In genomic region chr1:192807968-192808587, GRCh38 we compare ENCODE assay signal across 8 cellular contexts. TPM values are rescaled to one million over a fixed set of nuclear protein-coding genes. Genes with fewer than 3 reads are reported as not detected.
A peak's percentile ranks its signal among the peaks of the same experiment; 100 is the strongest.
DNase-seq lines count a peak whose midpoint lies in the region; ATAC-seq and TF ChIP-seq lines count a peak whose summit lies in the region.

No MANE protein-coding gene starts in this region.

- H3K4me3 ChIP-seq in BJ (ENCODE audit: low read depth, low read length) (peak overlapping the region; percentile 79), right cardiac atrium (ENCODE audit: low read length) (peak overlapping the region; percentile 87), retinal pigment epithelial cell (ENCODE audit: low read length) (peak overlapping the region; percentile 95)

- H3K4me1 Mint-ChIP-seq in activated T-cell treated with anti-CD3 and anti-CD28 coated beads, Interleukin-2, amount 50 U/mL, for 72 hours (ENCODE audit: low read depth), result peaks cover 36% of the 10 kb centered on the region

- CTCF ChIA-PET in BJ (lab: Yijun Ruan, JAX), result interaction anchor here (1.0 to 6.9 kb wide), 8 partner anchors 12 to 331 kb away, joined by 3 to 61 read pairs (median 8); no protein-coding TSS in a partner anchor

- H3K4me1 ChIP-seq in right cardiac atrium (ENCODE audit: control insufficient read depth, insufficient read depth, low read length), result no peaks in the 10 kb centered on the region

- peak overlapping the region; percentile 82 for H3K27ac ChIP-seq in right cardiac atrium (ENCODE audit: low read length)

- peak; percentile 0 for ATAC-seq in HG02852 (IDR thresholded peaks at IDR 0.05; ENCODE audit: unreplicated experiment)
- ATAC-seq in activated T-cell treated with anti-CD3 and anti-CD28 coated beads, Interleukin-2, amount 50 U/mL, for 72 hours (replicated peaks in 1 of 2), result no peak
- ATAC-seq in right cardiac atrium, result peak in 1 of 2 donors; percentile 22
- no peak for ATAC-seq in HG03469 (IDR thresholded peaks at IDR 0.05; ENCODE audit: unreplicated experiment)
- ATAC-seq in left lobe of liver, result no peak

- H3K27me3 ChIP-seq in BJ (ENCODE audit: control insufficient read depth, insufficient read depth, low read length) (no peaks in the 10 kb centered on the region), right cardiac atrium (ENCODE audit: control insufficient read depth, insufficient read depth) (no peaks in the 10 kb centered on the region)

- no peak for TF ChIP-seq CTCF in BJ (IDR thresholded peaks at IDR 0.05; ENCODE audit: insufficient read depth, low read depth, low read length)
- no peak for TF ChIP-seq CTCF in retinal pigment epithelial cell (conservative IDR thresholded peaks at IDR 0.05; ENCODE audit: low read depth, low read length)

- 4% methylated on average over 13 of the region's 13 CpGs for WGBS in right cardiac atrium

- POLR2A ChIA-PET in BJ (lab: Charles Lee), result no interaction called here

- intact Hi-C loops in right cardiac atrium (cut with DNase I), result loop anchor here in 2 of 4 donors (5.0 to 10.0 kb wide), 3 partner anchors 207 to 314 kb away; partner anchors contain the start of gene CDC73 (in 1 of the 2)

- no peaks in the 10 kb centered on the region for H3K9me3 Mint-ChIP-seq in activated T-cell treated with anti-CD3 and anti-CD28 coated beads, Interleukin-2, amount 50 U/mL, for 72 hours

- DNase-seq in BJ (ENCODE audit: low read depth) (no peak), right cardiac atrium (no peak), retinal pigment epithelial cell (ENCODE audit: low read depth) (peak; percentile 67), left lobe of liver (ENCODE audit: low spot score) (no peak)
- DNase-seq in activated T-cell treated with anti-CD3 and anti-CD28 coated beads, Interleukin-2, amount 50 U/mL, for 72 hours, result peak in 1 of 2 donors; percentile 1
- no peak for DNase-seq in activated CD4-positive, CD25-positive, alpha-beta regulatory T cell (lab: John Stamatoyannopoulos, UW)

- H3K4me3 Mint-ChIP-seq in activated T-cell treated with anti-CD3 and anti-CD28 coated beads, Interleukin-2, amount 50 U/mL, for 72 hours, result peak overlapping the region; percentile 89 to 92

- no peaks in the 10 kb centered on the region for H3K9me3 ChIP-seq in right cardiac atrium (ENCODE audit: control insufficient read depth, low read length)

- peaks cover 4 to 8% of the 10 kb centered on the region in 2 donors for H3K36me3 Mint-ChIP-seq in activated T-cell treated with anti-CD3 and anti-CD28 coated beads, Interleukin-2, amount 50 U/mL, for 72 hours (ENCODE audit: insufficient read depth in 2 of 2)

- H3K27ac Mint-ChIP-seq in activated T-cell treated with anti-CD3 and anti-CD28 coated beads, Interleukin-2, amount 50 U/mL, for 72 hours, result peak overlapping the region; percentile 17

- peaks cover 4% of the 10 kb centered on the region for H3K27me3 Mint-ChIP-seq in activated T-cell treated with anti-CD3 and anti-CD28 coated beads, Interleukin-2, amount 50 U/mL, for 72 hours (ENCODE audit: low read depth)

- 0 out of 2 replicates have a peak, but pooled peaks cover 3% of the 10 kb centered on the region for H3K36me3 ChIP-seq in BJ (ENCODE audit: control insufficient read depth, insufficient read depth, low read length)

RNA-seq across cellular contexts. Expression of gene RGS2, which starts 0.8 kb away (rescaled TPM):
- polyA plus RNA-seq in BJ (2011; rRNA removed) (11.5 and 26.0 TPM in 2 replicates), right cardiac atrium (56.4 TPM)
- 4.8 and 7.8 TPM in 2 replicates for polyA minus RNA-seq in BJ (2011; rRNA and poly(A)+ RNA removed)
- total RNA-seq in activated T-cell treated with anti-CD3 and anti-CD28 coated beads, Interleukin-2, amount 50 U/mL, for 72 hours, result 10 to 100 TPM; 20.0 to 21.1 TPM
- total RNA-seq in right cardiac atrium (100 to 1,000 TPM in 1 of 4 donors, 10 to 100 TPM in 3; 24.0 to 106 (median 38.0) TPM), left lobe of liver (3.0 TPM)
